1 cellular context compared by ENCODE assay signal in genomic region chr5:171924493-171925122, GRCh38.
TF ChIP-seq lines count a peak whose summit lies in the region.

No MANE protein-coding gene starts in this region.

TF ChIP-seq in H1, 55 proteins besides CTCF, POLR2A, EP300 and RAD21 (continued from another document):
- TF ChIP-seq KDM1A (IDR thresholded peaks at IDR 0.05; ENCODE audit: borderline replicate concordance, low read length), result no peak
- TF ChIP-seq NANOG (IDR thresholded peaks at IDR 0.05; ENCODE audit: insufficient read depth, low read depth, low read length, poor library complexity, severe bottlenecking), result no peak
